8 cellular contexts compared by ENCODE assay signal in the genomic region with DNA sequence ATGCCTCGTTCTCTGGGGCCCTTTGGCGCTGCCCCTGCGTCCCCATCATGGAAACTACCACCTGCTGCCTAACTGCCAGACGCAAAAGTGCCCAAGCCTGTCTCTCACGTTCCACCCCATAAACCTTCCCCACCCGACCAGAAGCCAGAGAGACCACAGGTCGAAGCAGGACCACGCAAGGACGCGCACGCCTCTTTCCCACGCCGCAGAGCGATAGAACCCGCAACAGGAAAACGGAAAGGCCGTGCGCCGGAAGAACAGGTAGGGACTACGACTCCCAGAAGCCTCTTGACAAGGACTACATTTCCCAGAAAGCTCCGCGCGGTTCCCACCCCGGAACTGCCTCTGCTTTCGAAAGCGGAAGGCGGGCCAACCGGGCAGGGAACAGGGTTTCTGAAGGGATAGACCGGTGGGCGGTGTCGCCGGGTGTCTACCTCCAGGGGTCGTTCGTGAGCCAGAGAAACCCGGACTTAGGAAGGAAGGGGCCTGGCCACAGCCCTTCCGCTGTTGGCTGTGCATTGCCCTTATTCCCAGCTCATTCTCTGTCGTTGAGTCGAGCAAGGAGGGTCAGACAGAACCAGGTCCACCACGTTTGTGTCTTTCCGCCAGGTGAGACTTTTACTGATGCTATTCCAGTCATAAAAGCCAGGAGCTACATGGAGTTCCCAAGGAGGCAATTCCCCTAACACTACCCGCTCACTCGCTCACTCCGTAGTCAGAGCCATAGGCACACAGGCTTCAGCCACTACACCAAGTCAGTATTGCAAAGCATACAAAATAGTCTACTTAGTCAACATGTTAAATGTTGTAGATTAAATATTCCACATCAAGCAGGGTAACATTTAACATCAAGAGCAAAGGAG. TPM values are rescaled to one million over a fixed set of nuclear protein-coding genes. Genes with fewer than 3 reads are reported as not detected.
DNase-seq lines count a peak whose midpoint lies in the region; ATAC-seq and TF ChIP-seq lines count a peak whose summit lies in the region.

No MANE protein-coding gene starts in this region.

- ATAC-seq in HG02623 (IDR thresholded peaks at IDR 0.05; ENCODE audit: unreplicated experiment) = peak; percentile 96
- ATAC-seq in activated naive CD8-positive, alpha-beta T cell treated with anti-CD3 and anti-CD28 coated beads, Interleukin-2, amount 10 ng/mL, durations not matched to agents 7 days and 5 days (ENCODE audit: low read depth) = peak; percentile 93
- ATAC-seq in Right ventricle myocardium superior (ENCODE audit: poor library complexity) = peak; percentile 99

- H3K27me3 ChIP-seq in parathyroid adenoma (ENCODE audit: control insufficient read depth, insufficient read depth, low read length) (no peaks in the 10 kb centered on the region), transverse colon (no peaks in the 10 kb centered on the region)

- peak overlapping the region; percentile 100 for H3K27ac Mint-ChIP-seq in activated naive CD8-positive, alpha-beta T cell treated with anti-CD3 and anti-CD28 coated beads, Interleukin-2, amount 10 ng/mL, durations not matched to agents 7 days and 5 days

- intact Hi-C loops in Right ventricle myocardium superior (cut with DNase I) (loop anchor here (2.0 to 10.0 kb wide), 2 partner anchors 53 to 145 kb away; a partner anchor contains a TSS), transverse colon (cut with DNase I; ENCODE audit: low total_unique reads) (loop anchor here (5.0 kb wide), 1 partner anchor 51 kb away; no protein-coding TSS in a partner anchor)

- WGBS in transverse colon (ENCODE audit: low coverage in 1 of 2), 2 donors = 5 to 67% methylated on average over 3 to 35 of the region's 43 CpGs

- peaks cover 4% of the 10 kb centered on the region for H3K9me3 Mint-ChIP-seq in activated naive CD8-positive, alpha-beta T cell treated with anti-CD3 and anti-CD28 coated beads, Interleukin-2, amount 10 ng/mL, durations not matched to agents 7 days and 5 days

- H3K4me1 Mint-ChIP-seq in activated naive CD8-positive, alpha-beta T cell treated with anti-CD3 and anti-CD28 coated beads, Interleukin-2, amount 10 ng/mL, durations not matched to agents 7 days and 5 days = peaks cover 48% of the 10 kb centered on the region

- peak; percentile 69 for TF ChIP-seq POLR2A in transverse colon (IDR thresholded peaks at IDR 0.05)

- H3K9me3 ChIP-seq in parathyroid adenoma (ENCODE audit: control insufficient read depth, low read length) (no peaks in the 10 kb centered on the region), transverse colon (no peaks in the 10 kb centered on the region)

- H3K79me2 ChIP-seq in parathyroid adenoma = no peaks in the 10 kb centered on the region

- TF ChIP-seq CTCF in GM12864 (IDR thresholded peaks at IDR 0.05; ENCODE audit: low read depth, low read length, missing control alignments) (peak; percentile 83), parathyroid adenoma (IDR thresholded peaks at IDR 0.05) (peak; percentile 72), transverse colon (IDR thresholded peaks at IDR 0.05) (peak; percentile 55 to 97 (median 77))

- H2AFZ ChIP-seq in parathyroid adenoma = peak overlapping the region; percentile 88

- no peaks in the 10 kb centered on the region for H3K36me3 Mint-ChIP-seq in activated naive CD8-positive, alpha-beta T cell treated with anti-CD3 and anti-CD28 coated beads, Interleukin-2, amount 10 ng/mL, durations not matched to agents 7 days and 5 days

- H3K27ac ChIP-seq in parathyroid adenoma = peak overlapping the region; percentile 54
- peak overlapping the region; percentile 69 to 89 (median 80) for H3K27ac ChIP-seq in transverse colon

- peak overlapping the region; percentile 8 for H3K9ac ChIP-seq in parathyroid adenoma

- H3K4me1 ChIP-seq in parathyroid adenoma (peaks cover 9% of the 10 kb centered on the region), transverse colon (peaks cover 6 to 15% (median 10%) of the 10 kb centered on the region in 4 donors)

- no peaks in the 10 kb centered on the region for H3K27me3 Mint-ChIP-seq in activated naive CD8-positive, alpha-beta T cell treated with anti-CD3 and anti-CD28 coated beads, Interleukin-2, amount 10 ng/mL, durations not matched to agents 7 days and 5 days

- peak overlapping the region; percentile 58 for H3K4me3 ChIP-seq in GM12864 (ENCODE audit: low read depth, low read length)
- peak overlapping the region; percentile 93 for H3K4me3 ChIP-seq in parathyroid adenoma (ENCODE audit: low read depth, low read length)
- peak overlapping the region; percentile 53 to 74 (median 58) for H3K4me3 ChIP-seq in transverse colon

- H3K36me3 ChIP-seq in parathyroid adenoma (ENCODE audit: control insufficient read depth, insufficient read depth, low read length) (no peaks in the 10 kb centered on the region), transverse colon (no peaks in the 10 kb centered on the region)

- H3K4me3 Mint-ChIP-seq in activated naive CD8-positive, alpha-beta T cell treated with anti-CD3 and anti-CD28 coated beads, Interleukin-2, amount 10 ng/mL, durations not matched to agents 7 days and 5 days = peak overlapping the region; percentile 99

- DNase-seq in GM12864 (ENCODE audit: low read depth) (peak; percentile 96), NCI-H1092 treated with DMSO at 0.1 percent for 48 hours (lab: John Stamatoyannopoulos, UW) (peak; percentile 99), SKM-1 (lab: John Stamatoyannopoulos, UW; ENCODE audit: unreplicated experiment) (peak; percentile 99), Right ventricle myocardium superior (peak; percentile 99), transverse colon (peak; percentile 100)
- DNase-seq in activated naive CD8-positive, alpha-beta T cell treated with anti-CD3 and anti-CD28 coated beads, Interleukin-2, amount 10 ng/mL, durations not matched to agents 7 days and 5 days = peak; percentile 96

- TF ChIP-seq EP300 in transverse colon (IDR thresholded peaks at IDR 0.05; ENCODE audit: low read depth) = no peak

- POLR2A ChIA-PET in activated naive CD8-positive, alpha-beta T cell treated with anti-CD3 and anti-CD28 coated beads, Interleukin-2, amount 10 ng/mL, durations not matched to agents 7 days and 5 days (lab: Charles Lee) = interaction anchor here (0.6 to 3.2 kb wide), 23 partner anchors 9 to 555 kb away, joined by 3 to 40 read pairs (median 4); a partner anchor contains a TSS

- in situ Hi-C loops in transverse colon (cut with MboI; ENCODE audit: low pct_ligation_motif_present in 1 of 4, low pct_unique_long_range_greater_than_20kb in 1 of 4, low sequenced_read_pairs in 3 of 4) = loop anchor here in 2 of 4 donors (5.0 to 25.0 kb wide), 3 partner anchors 131 to 426 kb away; a partner anchor contains a TSS

- H3K4me2 ChIP-seq in parathyroid adenoma (ENCODE audit: low read length) = peak overlapping the region; percentile 89

RNA-seq across cellular contexts. Expression of a gene that starts 56.6 kb away (rescaled TPM):
- total RNA-seq in activated naive CD8-positive, alpha-beta T cell treated with anti-CD3 and anti-CD28 coated beads, Interleukin-2, amount 10 ng/mL, durations not matched to agents 7 days and 5 days = 10 to 100 TPM; 50.1 to 55.1 TPM
- 89.6 TPM for total RNA-seq in Right ventricle myocardium superior
- 100 to 1,000 TPM in 3 of 4 donors, 10 to 100 TPM in 1; 71.8 to 182 (median 169) TPM for total RNA-seq in transverse colon

Comparison
In these comparisons a context has a peak if more than half of its experiments do, and no peak if none do; other contexts are left out.
1. Peak in every context shown above with its lines: DNase-seq, ATAC-seq, H3K4me3 ChIP-seq and H3K27ac ChIP-seq.